In genomic region chr11:108522318-108522717, GRCh38 we compare ENCODE assay signal across 25 cellular contexts. TPM values are rescaled to one million over a fixed set of nuclear protein-coding genes. Genes with fewer than 3 reads are reported as not detected.
"Had no signal": no experiment of that assay in that cellular context is flagged by ENCODE, and none has a peak within 500 bp of the region (broad histone marks: within the 10 kb centered on the region; RNA-seq: fewer than 3 reads in every experiment).

No MANE protein-coding gene starts in this region.

- H3K4me1 ChIP-seq: gastrocnemius medialis, lower lobe of right lung, psoas muscle, sigmoid colon, stomach, thyroid gland, vagina had no signal

- H3K27ac ChIP-seq: dorsolateral prefrontal cortex, gastrocnemius medialis, lower lobe of right lung, ovary, psoas muscle, sigmoid colon, stomach, thyroid gland, vagina had no signal

- DNase-seq: cortex of kidney; dorsolateral prefrontal cortex; effector memory CD4-positive, alpha-beta T cell; foreskin fibroblast; gastrocnemius medialis; head of caudate nucleus; left ventricle myocardium superior; lower lobe of right lung; natural killer cell; occipital lobe; ovary; posterior cingulate gyrus; psoas muscle; right cardiac atrium; sigmoid colon; stimulated activated CD4-positive, alpha-beta T cell treated with anti-CD3 and anti-CD28 coated beads, Interleukin-2, amount 100 ng/mL, for 24 hours; stimulated activated CD4-positive, alpha-beta T cell treated with anti-CD3 and anti-CD28 coated beads, Interleukin-4, amount 100 ng/mL, for 24 hours; stimulated activated naive CD4-positive, alpha-beta T cell treated with Interleukin-2 at 50 U/mL for 16 hours; stomach; thyroid gland had no signal

- H3K4me3 ChIP-seq: dorsolateral prefrontal cortex, gastrocnemius medialis, lower lobe of right lung, ovary, psoas muscle, sigmoid colon, stomach, thyroid gland, vagina had no signal

- H3K27me3 ChIP-seq: gastrocnemius medialis, ovary, sigmoid colon, stomach, thyroid gland, vagina had no signal

- FAIRE-seq: endothelial cell of umbilical vein, keratinocyte had no signal

- ATAC-seq: gastrocnemius medialis; left ventricle myocardium superior; lower lobe of right lung; natural killer cell; psoas muscle; right cardiac atrium; stimulated activated effector memory CD8-positive, alpha-beta T cell treated with anti-CD3 and anti-CD28 coated beads, Interleukin-12 subunit alpha, Interleukin-12 subunit beta, amount 100 ng/mL, for 72 hours had no signal

- H3K9me3 ChIP-seq: gastrocnemius medialis, lower lobe of right lung, ovary, psoas muscle, sigmoid colon, stomach, thyroid gland, vagina had no signal

- H3K36me3 ChIP-seq: gastrocnemius medialis, ovary, sigmoid colon, thyroid gland, vagina had no signal

RNA-seq across cellular contexts. Expression of gene C11orf65, which starts 55.0 kb away (rescaled TPM):
- total RNA-seq: endothelial cell of umbilical vein, glomerular endothelial cell had no signal
- polyA plus RNA-seq: endothelial cell of umbilical vein had no signal
